18 cellular contexts compared by ENCODE assay signal in the genomic region with DNA sequence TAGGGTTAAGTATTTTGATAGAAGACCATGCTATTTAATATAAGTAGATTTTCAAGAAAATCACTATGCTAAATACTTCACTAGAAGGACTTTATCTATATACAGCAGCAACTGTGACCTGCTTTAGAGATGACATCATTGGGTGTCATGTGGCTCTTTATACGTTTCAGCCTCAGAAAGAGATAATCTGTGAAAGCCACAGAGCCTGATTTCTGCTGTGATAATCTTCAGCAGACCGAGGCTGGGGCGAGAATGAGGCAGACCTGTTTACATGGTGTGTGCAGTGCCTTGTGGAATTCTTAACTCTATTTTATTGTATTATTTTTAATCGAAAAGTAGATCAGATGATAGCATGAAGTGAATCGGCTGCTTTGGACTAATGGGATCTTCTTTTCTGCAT.
DNase-seq lines count a peak whose midpoint lies in the region; TF ChIP-seq lines count a peak whose summit lies in the region.
"Had no signal": no experiment of that assay in that cellular context is flagged by ENCODE, and none has a peak within 500 bp of the region (broad histone marks: within the 10 kb centered on the region; RNA-seq: fewer than 3 reads in every experiment).

No MANE protein-coding gene starts in this region.

- H3K27ac ChIP-seq in SJCRH30 (no peak overlapping the region), dorsolateral prefrontal cortex (peak overlapping the region in 33 of 59 donors; percentile 6 to 78 (median 42))
- H3K27ac ChIP-seq: BLaER1 had no signal

- H3K9me3 ChIP-seq in SJCRH30 (replicated peaks), result no peaks in the 10 kb centered on the region
- H3K9me3 ChIP-seq: BLaER1, Caco-2, HAP-1 had no signal

- H3K4me3 ChIP-seq in Jurkat, Clone E6-1 (ENCODE audit: low read length), result no peak overlapping the region
- H3K4me3 ChIP-seq in SJCRH30, result no peak overlapping the region
- H3K4me3 ChIP-seq in dorsolateral prefrontal cortex, result peak overlapping the region in 54 of 59 donors; percentile 4 to 60 (median 40)
- H3K4me3 ChIP-seq: BLaER1, GM23338, HAP-1 had no signal

- no peak for TF ChIP-seq CTCF in dorsolateral prefrontal cortex (IDR thresholded peaks at IDR 0.05 in 54 of 56, conservative IDR thresholded peaks at IDR 0.05 in 2 of 56; ENCODE audit: low read depth in 1 of 56, partially characterized antibody in 56 of 56)

- peak; percentile 17 for DNase-seq in Jurkat, Clone E6-1 (ENCODE audit: low read depth, low spot score)
- DNase-seq in SJCRH30 (peak; percentile 19 to 51), dorsolateral prefrontal cortex (peak in 1 of 10 donors; percentile 47), superior temporal gyrus (ENCODE audit: extremely low spot score) (peak; percentile 60), NCI-H146 (lab: John Stamatoyannopoulos, UW) (no peak), NCI-H2107 (lab: John Stamatoyannopoulos, UW) (no peak), NCI-H510A (lab: John Stamatoyannopoulos, UW) (no peak)
- DNase-seq: CD4-positive, alpha-beta T cell; DMS153; NCI-H1105 treated with DMSO at 0.1 percent for 48 hours; NCI-H1694; NCI-H2081; NCI-H510A treated with DMSO at 0.1 percent for 48 hours; NCI-H774 had no signal

- peaks cover 3% of the 10 kb centered on the region; the same call in 1 of the 2 replicates for H3K4me1 ChIP-seq in SJCRH30
- H3K4me1 ChIP-seq: BLaER1, Caco-2, HAP-1 had no signal

- H3K27me3 ChIP-seq in SJCRH30, result no peaks in the 10 kb centered on the region
- no peaks in the 10 kb centered on the region for H3K27me3 ChIP-seq in dorsolateral prefrontal cortex
- H3K27me3 ChIP-seq: BLaER1 had no signal

- H3K36me3 ChIP-seq in SJCRH30, result no peaks in the 10 kb centered on the region
- H3K36me3 ChIP-seq: BLaER1, HAP-1 had no signal

- intact Hi-C loops in dorsolateral prefrontal cortex (cut with DNase I), result no loop called here

Comparison
In these comparisons a context has a peak if more than half of its experiments do, and no peak if none do; other contexts are left out.
1. DNase-seq: peak in Jurkat, Clone E6-1 (single experiment), SJCRH30 (2 of 2) and superior temporal gyrus (single experiment); none in NCI-H146 (single experiment), NCI-H2107 (single experiment) and NCI-H510A (single experiment).
2. H3K4me3 ChIP-seq: peak in dorsolateral prefrontal cortex (54 of 59); none in Jurkat, Clone E6-1 (single experiment) and SJCRH30 (single experiment).